Comparison of ENCODE assay signal across 1 cellular context in genomic region chr22:22321743-22322611, GRCh38.
TF ChIP-seq lines count a peak whose summit lies in the region.

No MANE protein-coding gene starts in this region.

TF ChIP-seq in HepG2, 621 proteins besides CTCF, POLR2A, EP300 and RAD21 (continued from another document):
- TF ChIP-seq, protein P1, sequence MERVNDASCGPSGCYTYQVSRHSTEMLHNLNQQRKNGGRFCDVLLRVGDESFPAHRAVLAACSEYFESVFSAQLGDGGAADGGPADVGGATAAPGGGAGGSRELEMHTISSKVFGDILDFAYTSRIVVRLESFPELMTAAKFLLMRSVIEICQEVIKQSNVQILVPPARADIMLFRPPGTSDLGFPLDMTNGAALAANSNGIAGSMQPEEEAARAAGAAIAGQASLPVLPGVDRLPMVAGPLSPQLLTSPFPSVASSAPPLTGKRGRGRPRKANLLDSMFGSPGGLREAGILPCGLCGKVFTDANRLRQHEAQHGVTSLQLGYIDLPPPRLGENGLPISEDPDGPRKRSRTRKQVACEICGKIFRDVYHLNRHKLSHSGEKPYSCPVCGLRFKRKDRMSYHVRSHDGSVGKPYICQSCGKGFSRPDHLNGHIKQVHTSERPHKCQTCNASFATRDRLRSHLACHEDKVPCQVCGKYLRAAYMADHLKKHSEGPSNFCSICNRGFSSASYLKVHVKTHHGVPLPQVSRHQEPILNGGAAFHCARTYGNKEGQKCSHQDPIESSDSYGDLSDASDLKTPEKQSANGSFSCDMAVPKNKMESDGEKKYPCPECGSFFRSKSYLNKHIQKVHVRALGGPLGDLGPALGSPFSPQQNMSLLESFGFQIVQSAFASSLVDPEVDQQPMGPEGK (CRISPR knock-in tag; IDR thresholded peaks at IDR 0.05): peak; percentile 40; the same call in 1 of the 2 replicates
- TF ChIP-seq FOXA3 (CRISPR knock-in tag; IDR thresholded peaks at IDR 0.05) (0 out of 2 replicates have a peak, but pooled peaks have one; percentile 19), FOSL2 (CRISPR knock-in tag; IDR thresholded peaks at IDR 0.05) (0 out of 2 replicates have a peak, but pooled peaks have one; percentile 6), ZNF687 (CRISPR knock-in tag; IDR thresholded peaks at IDR 0.05) (peak; percentile 29; the same call in 1 of the 2 replicates), SMC3 (IDR thresholded peaks at IDR 0.05; ENCODE audit: low read length) (peak; percentile 55), STAG1 (CRISPR knock-in tag; IDR thresholded peaks at IDR 0.05) (peak; percentile 52)
TF ChIP-seq in HepG2: peak in this region for 15; not testable (repeated sequence) for 606.
